Comparison of ENCODE assay signal across 24 cellular contexts in the genomic region with DNA sequence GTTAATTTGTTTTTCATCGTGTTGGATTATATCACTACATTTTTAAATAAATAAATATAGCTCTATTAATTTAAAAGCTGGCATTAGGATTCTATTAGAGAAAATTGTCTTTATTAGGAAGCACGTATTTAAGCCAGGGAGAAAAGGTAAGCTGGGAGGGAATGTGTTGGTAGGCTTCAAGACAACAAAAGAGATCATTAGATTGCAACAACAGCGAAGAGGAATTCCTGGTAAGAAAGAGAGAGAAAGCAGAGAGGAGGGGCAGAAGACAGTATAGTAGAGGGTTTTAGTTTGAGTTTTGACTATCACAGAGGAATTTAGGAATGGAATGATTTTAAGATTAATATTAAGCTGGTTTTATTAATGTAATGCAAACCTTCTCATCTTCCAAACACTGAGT.
"Had no signal": no experiment of that assay in that cellular context is flagged by ENCODE, and none has a peak within 500 bp of the region (broad histone marks: within the 10 kb centered on the region; RNA-seq: fewer than 3 reads in every experiment).

No MANE protein-coding gene starts in this region.

- DNase-seq: IMR-90, Karpas-422, KG1, MG63, NCI-H1092, NCI-H1105 treated with DMSO at 0.1 percent for 48 hours, NCI-H1417 treated with DMSO at 0.1 percent for 48 hours, NCI-H146, NCI-H1694 treated with DMSO at 0.1 percent for 48 hours, NCI-H1930, NCI-H2081, NCI-H2107, NCI-H2227 treated with DMSO at 0.1 percent for 48 hours, NCI-H510A, NCI-H524 treated with DMSO at 0.1 percent for 48 hours, NCI-H69, NCI-H774, Right ventricle myocardium superior, RPMI8226, SIG-M5 had no signal

- H3K36me3 ChIP-seq: MG63, SJSA1 had no signal

- H3K9me3 ChIP-seq: MG63, SJSA1 had no signal

- ATAC-seq: HepG2 had no signal

- H3K27ac ChIP-seq: SJSA1, SK-N-MC had no signal

- H3K4me1 ChIP-seq: SJSA1 had no signal

- H3K27me3 ChIP-seq: MG63, SJSA1 had no signal

- FAIRE-seq: HepG2, RCC 7860 had no signal

- H3K4me3 ChIP-seq: MG63, SJSA1, SK-N-MC had no signal
